In genomic region chr1:210332719-210333398, GRCh38 we compare ENCODE assay signal across 8 cellular contexts. TPM values are rescaled to one million over a fixed set of nuclear protein-coding genes. Genes with fewer than 3 reads are reported as not detected.
DNase-seq lines count a peak whose midpoint lies in the region; ATAC-seq and TF ChIP-seq lines count a peak whose summit lies in the region.

No MANE protein-coding gene starts in this region.

- no peaks in the 10 kb centered on the region for H3K79me2 ChIP-seq in PC-9 (ENCODE audit: low read depth)

- TF ChIP-seq POLR2A in Peyer's patch (IDR thresholded peaks at IDR 0.05): no peak
- TF ChIP-seq POLR2A in uterus (IDR thresholded peaks at IDR 0.05): no peak
- no peak for TF ChIP-seq POLR2A in gastrocnemius medialis (IDR thresholded peaks at IDR 0.05)

- POLR2A ChIA-PET in PC-9 (lab: Charles Lee; ENCODE audit: unreplicated experiment): no interaction called here

- intact Hi-C loops in PC-9 (cut with micrococcal nuclease; ENCODE audit: unreplicated experiment): no loop called here
- intact Hi-C loops in uterus (cut with DNase I; ENCODE audit: low total_unique reads): no loop called here
- intact Hi-C loops in gastrocnemius medialis (cut with DNase I; ENCODE audit: low total_unique reads): no loop called here

- BruUV-seq in PC-9 (replicated peaks; lab: Mats Ljungman, UMichigan): no TSS peak

- H3K9me3 ChIP-seq in Peyer's patch (no peaks in the 10 kb centered on the region), PC-9 (ENCODE audit: insufficient read depth, low read depth) (no peaks in the 10 kb centered on the region), uterus (no peaks in the 10 kb centered on the region), gastrocnemius medialis (no peaks in the 10 kb centered on the region)

- no peak for TF ChIP-seq CTCF in Peyer's patch (IDR thresholded peaks at IDR 0.05)
- no peak for TF ChIP-seq CTCF in fibroblast of mammary gland (conservative IDR thresholded peaks at IDR 0.05; ENCODE audit: control insufficient read depth, insufficient read depth, low read depth, low read length)
- no peak for TF ChIP-seq CTCF in PC-9 (conservative IDR thresholded peaks at IDR 0.05)
- no peak for TF ChIP-seq CTCF in uterus (IDR thresholded peaks at IDR 0.05)
- no peak for TF ChIP-seq CTCF in gastrocnemius medialis (IDR thresholded peaks at IDR 0.05 in 4 of 5, conservative IDR thresholded peaks at IDR 0.05 in 1 of 5)

- no peaks in the 10 kb centered on the region for H3K9me2 ChIP-seq in PC-9 (ENCODE audit: insufficient read depth)

- H3K27ac ChIP-seq in Peyer's patch (peak overlapping the region in 1 of 4 donors; percentile 52), PC-9 (no peak overlapping the region), uterus (no peak overlapping the region), gastrocnemius medialis (no peak overlapping the region)

- H3F3A ChIP-seq in PC-9 (ENCODE audit: insufficient read depth, low read depth): peaks cover 17% of the 10 kb centered on the region; the same call in 1 of the 2 replicates

- no peak overlapping the region for H2AFZ ChIP-seq in PC-9

- H3K36me3 ChIP-seq in Peyer's patch: no peaks in the 10 kb centered on the region
- H3K36me3 ChIP-seq in PC-9 (ENCODE audit: low read depth): no peaks in the 10 kb centered on the region
- H3K36me3 ChIP-seq in uterus: no peaks in the 10 kb centered on the region
- no peaks in the 10 kb centered on the region for H3K36me3 ChIP-seq in gastrocnemius medialis

- H3K4me3 ChIP-seq in Peyer's patch (no peak overlapping the region), fibroblast of mammary gland (ENCODE audit: control insufficient read depth, low read depth, low read length) (no peak overlapping the region), PC-9 (no peak overlapping the region), uterus (no peak overlapping the region), gastrocnemius medialis (no peak overlapping the region)

- H3K4me2 ChIP-seq in PC-9: no peak overlapping the region

- no peaks in the 10 kb centered on the region for H4K20me1 ChIP-seq in PC-9 (ENCODE audit: insufficient read depth)

- peaks cover 0 to 7% (median 0%) of the 10 kb centered on the region in 4 donors for H3K4me1 ChIP-seq in Peyer's patch
- H3K4me1 ChIP-seq in PC-9 (replicated peaks; ENCODE audit: insufficient read depth): peaks cover 18% of the 10 kb centered on the region; the same call in 1 of the 2 replicates
- no peaks in the 10 kb centered on the region for H3K4me1 ChIP-seq in uterus
- H3K4me1 ChIP-seq in gastrocnemius medialis: peaks cover 5 to 7% of the 10 kb centered on the region in 2 donors

- in situ Hi-C loops in gastrocnemius medialis (cut with MboI; ENCODE audit: low sequenced_read_pairs in 4 of 4): no loop called here

- DNase-seq in Peyer's patch (peak in 2 of 3 donors; percentile 72 to 78), fibroblast of mammary gland (ENCODE audit: low read depth) (peak; percentile 36), PC-9 (no peak), uterus (no peak), NCI-H146 treated with DMSO at 0.1 percent for 48 hours (lab: John Stamatoyannopoulos, UW; ENCODE audit: unreplicated experiment) (no peak), gastrocnemius medialis (no peak)

- H3K27me3 ChIP-seq in Peyer's patch (no peaks in the 10 kb centered on the region), PC-9 (ENCODE audit: insufficient read depth, low read depth) (no peaks in the 10 kb centered on the region), uterus (no peaks in the 10 kb centered on the region), gastrocnemius medialis (no peaks in the 10 kb centered on the region)

- CTCF ChIA-PET in PC-9 (lab: Charles Lee): interaction anchor here (0.9 kb wide), 1 partner anchor 41 kb away, joined by 4 read pairs; no protein-coding TSS in a partner anchor

- ATAC-seq in GM18909 (IDR thresholded peaks at IDR 0.05; ENCODE audit: poor library complexity, unreplicated experiment) (peak; percentile 83), HG02852 (IDR thresholded peaks at IDR 0.05; ENCODE audit: unreplicated experiment) (peak; percentile 77), gastrocnemius medialis (no peak)

RNA-seq across cellular contexts. Expression of gene HHAT, which starts 4.2 kb away (rescaled TPM):
- 10 to 100 TPM in 1 of 4 donors, 1 to 10 TPM in 3; 2.3 to 16.9 (median 7.3) TPM for total RNA-seq in Peyer's patch
- 5.3 and 10.9 TPM in 2 replicates for total RNA-seq in PC-9 (2021)
- total RNA-seq in uterus: 10 to 100 TPM in 1 of 4 donors, 1 to 10 TPM in 2, under 1 TPM in 1; 0.88 to 10.9 (median 3.4) TPM
- total RNA-seq in gastrocnemius medialis: under 1 TPM in 3 of 4 donors, not detected in 1; 0.31 to 0.33 (median 0.33) TPM

Comparison
In these comparisons a context has a peak if more than half of its experiments do, and no peak if none do; other contexts are left out.
1. ATAC-seq: peak in GM18909 (single experiment) and HG02852 (single experiment); none in gastrocnemius medialis (0 of 2).
2. DNase-seq: peak in Peyer's patch (2 of 3) and fibroblast of mammary gland (single experiment); none in PC-9 (0 of 2), uterus (0 of 2), NCI-H146 treated with DMSO at 0.1 percent for 48 hours (single experiment) and gastrocnemius medialis (0 of 2).